Comparison of ENCODE assay signal across 8 cellular contexts in genomic region chr15:90004671-90005070, GRCh38. TPM values are rescaled to one million over a fixed set of nuclear protein-coding genes. Genes with fewer than 3 reads are reported as not detected.
A peak's percentile ranks its signal among the peaks of the same experiment; 100 is the strongest.
DNase-seq lines count a peak whose midpoint lies in the region; ATAC-seq and TF ChIP-seq lines count a peak whose summit lies in the region.

No MANE protein-coding gene starts in this region.

- H3K4me3 Mint-ChIP-seq in CD4-positive, alpha-beta memory T cell: peak overlapping the region in 4 of 8 donors; percentile 14 to 59 (median 34)
- H3K4me3 Mint-ChIP-seq in naive thymus-derived CD8-positive, alpha-beta T cell: peak overlapping the region in 3 of 10 donors; percentile 5 to 49 (median 41)

- no peaks in the 10 kb centered on the region for H3K27me3 ChIP-seq in CD4-positive, alpha-beta memory T cell (ENCODE audit: insufficient read depth, low read length)
- H3K27me3 ChIP-seq in OCI-LY3 (ENCODE audit: low read depth, low read length) (no peaks in the 10 kb centered on the region), duodenal mucosa (ENCODE audit: control insufficient read depth in 1 of 2, insufficient read depth in 2 of 2, low read length in 2 of 2) (no peaks in the 10 kb centered on the region)

- TF ChIP-seq CTCF in OCI-LY3 (IDR thresholded peaks at IDR 0.05; ENCODE audit: low read depth, low read length): no peak

- CTCF ChIA-PET in CD4-positive, alpha-beta memory T cell (lab: Charles Lee; ENCODE audit: partially characterized antibody): interaction anchor here (4.6 kb wide), 1 partner anchor 66 kb away, joined by 19 read pairs; no protein-coding TSS in a partner anchor

- peaks cover 74% of the 10 kb centered on the region for H3K4me1 ChIP-seq in CD4-positive, alpha-beta memory T cell (ENCODE audit: insufficient read depth, low read length)
- H3K4me1 ChIP-seq in OCI-LY3 (ENCODE audit: low read length): peaks cover 63% of the 10 kb centered on the region
- H3K4me1 ChIP-seq in duodenal mucosa (ENCODE audit: control insufficient read depth in 1 of 2, insufficient read depth in 2 of 2, low read length in 2 of 2): peaks cover 47 to 50% of the 10 kb centered on the region in 2 donors

- no peaks in the 10 kb centered on the region for H3K36me3 ChIP-seq in CD4-positive, alpha-beta memory T cell (ENCODE audit: insufficient read depth, low read length)
- peaks cover 59% of the 10 kb centered on the region for H3K36me3 ChIP-seq in OCI-LY3 (replicated peaks; ENCODE audit: low read depth, low read length)
- peaks cover 0 to 4% of the 10 kb centered on the region in 2 donors for H3K36me3 ChIP-seq in duodenal mucosa (ENCODE audit: control insufficient read depth in 1 of 2, insufficient read depth in 2 of 2, low read length in 2 of 2)

- H3K36me3 Mint-ChIP-seq in CD4-positive, alpha-beta memory T cell: peaks cover 0 to 8% of the 10 kb centered on the region in 2 donors
- peaks cover 0 to 5% (median 0%) of the 10 kb centered on the region in 3 donors for H3K36me3 Mint-ChIP-seq in naive thymus-derived CD8-positive, alpha-beta T cell

- peak overlapping the region; percentile 91 for H3K4me2 ChIP-seq in OCI-LY3 (ENCODE audit: low read length)

- H3K27ac Mint-ChIP-seq in CD4-positive, alpha-beta memory T cell: peak overlapping the region; percentile 32 to 91 (median 83)
- H3K27ac Mint-ChIP-seq in naive thymus-derived CD8-positive, alpha-beta T cell: peak overlapping the region in 8 of 10 donors; percentile 1 to 97 (median 62)

- no peak for DNase-seq in CD4-positive, alpha-beta memory T cell
- DNase-seq in naive thymus-derived CD8-positive, alpha-beta T cell: no peak
- no peak for DNase-seq in NCI-H2196 (lab: John Stamatoyannopoulos, UW; ENCODE audit: unreplicated experiment)

- H3K4me1 Mint-ChIP-seq in CD4-positive, alpha-beta memory T cell: peaks cover 47 to 81% (median 69%) of the 10 kb centered on the region in 4 donors
- H3K4me1 Mint-ChIP-seq in naive thymus-derived CD8-positive, alpha-beta T cell: peaks cover 30 to 69% (median 65%) of the 10 kb centered on the region in 4 donors

- no peaks in the 10 kb centered on the region for H3K27me3 Mint-ChIP-seq in CD4-positive, alpha-beta memory T cell
- H3K27me3 Mint-ChIP-seq in naive thymus-derived CD8-positive, alpha-beta T cell: peaks cover 0 to 2% (median 0%) of the 10 kb centered on the region in 5 donors

- H3K79me2 ChIP-seq in OCI-LY3 (ENCODE audit: low read length): peaks cover 88% of the 10 kb centered on the region

- POLR2A ChIA-PET in CD4-positive, alpha-beta memory T cell (lab: Charles Lee; ENCODE audit: partially characterized antibody): interaction anchor here (1.1 to 3.3 kb wide), 5 partner anchors 8 to 111 kb away, joined by 4 to 13 read pairs (median 10); partner anchors contain the start of gene AP3S2
- POLR2A ChIA-PET in naive thymus-derived CD8-positive, alpha-beta T cell (lab: Charles Lee): no interaction called here

- H3K9me3 Mint-ChIP-seq in CD4-positive, alpha-beta memory T cell: peaks cover 0 to 5% (median 0%) of the 10 kb centered on the region in 8 donors
- no peaks in the 10 kb centered on the region for H3K9me3 Mint-ChIP-seq in naive thymus-derived CD8-positive, alpha-beta T cell

- no peaks in the 10 kb centered on the region for H3K9me3 ChIP-seq in CD4-positive, alpha-beta memory T cell (ENCODE audit: control insufficient read depth in 1 of 2, low read length in 2 of 2)
- H3K9me3 ChIP-seq in OCI-LY3 (ENCODE audit: insufficient read depth, low read length): no peaks in the 10 kb centered on the region
- no peaks in the 10 kb centered on the region for H3K9me3 ChIP-seq in duodenal mucosa (ENCODE audit: control insufficient read depth in 1 of 2, low read length in 2 of 2)

- H3K4me3 ChIP-seq in CD4-positive, alpha-beta memory T cell (ENCODE audit: low read length in 2 of 2): no peak overlapping the region
- H3K4me3 ChIP-seq in OCI-LY3 (ENCODE audit: low read length) (peak overlapping the region; percentile 98), duodenal mucosa (ENCODE audit: low read depth in 1 of 2, low read length in 2 of 2) (peak overlapping the region; percentile 19 to 46)

- peaks cover 38% of the 10 kb centered on the region for H4K20me1 ChIP-seq in OCI-LY3 (ENCODE audit: insufficient read depth, low read length)

- H3K9ac ChIP-seq in OCI-LY3 (ENCODE audit: low read length) (peak overlapping the region; percentile 100), duodenal mucosa (ENCODE audit: low read depth in 1 of 2, low read length in 2 of 2) (peak overlapping the region; percentile 52 to 81)

- intact Hi-C loops in CD4-positive, alpha-beta memory T cell (cut with micrococcal nuclease): no loop called here

- no peak overlapping the region for H3K27ac ChIP-seq in CD4-positive, alpha-beta memory T cell (ENCODE audit: low read depth, low read length)
- H3K27ac ChIP-seq in OCI-LY3 (ENCODE audit: low read length) (peak overlapping the region; percentile 91), duodenal mucosa (ENCODE audit: low read depth, low read length) (peak overlapping the region; percentile 47)

- H2AFZ ChIP-seq in OCI-LY3 (ENCODE audit: low read depth, low read length): no peak overlapping the region

- ATAC-seq in naive thymus-derived CD8-positive, alpha-beta T cell: no peak
- ATAC-seq in HG02973 (IDR thresholded peaks at IDR 0.05; ENCODE audit: unreplicated experiment): no peak
- ATAC-seq in HG02678 (IDR thresholded peaks at IDR 0.05; ENCODE audit: unreplicated experiment): no peak
- no peak for ATAC-seq in GM19467 (IDR thresholded peaks at IDR 0.05; ENCODE audit: unreplicated experiment)

RNA-seq across cellular contexts. Expression of gene ZNF710, which starts 3.5 kb away (rescaled TPM):
- 10 to 100 TPM; 19.2 to 19.7 TPM for total RNA-seq in CD4-positive, alpha-beta memory T cell
- 1 to 10 TPM in 1 of 2 donors, under 1 TPM in 1; 0.10 to 2.7 TPM for polyA plus RNA-seq in CD4-positive, alpha-beta memory T cell
- total RNA-seq in naive thymus-derived CD8-positive, alpha-beta T cell: 10 to 100 TPM; 13.8 to 14.5 TPM
- polyA plus RNA-seq in naive thymus-derived CD8-positive, alpha-beta T cell: 1 to 10 TPM in 1 of 3 donors, under 1 TPM in 2; 0.23 to 1.8 (median 0.47) TPM

Comparison
In these comparisons a context has a peak if more than half of its experiments do, and no peak if none do; other contexts are left out.
1. H3K4me3 ChIP-seq: peak in OCI-LY3 (single experiment) and duodenal mucosa (2 of 2); none in CD4-positive, alpha-beta memory T cell (0 of 2).